1 cellular context compared by ENCODE assay signal in genomic region chr1:45348020-45348419, GRCh38.
TF ChIP-seq lines count a peak whose summit lies in the region.

No MANE protein-coding gene starts in this region.

TF ChIP-seq in H1, 55 proteins besides CTCF, POLR2A, EP300 and RAD21:
- 0 out of 2 replicates have a peak, but pooled peaks have one; percentile 23 for TF ChIP-seq POLR2AphosphoS5 (IDR thresholded peaks at IDR 0.05; ENCODE audit: low read depth, low read length)
- no peak for TF ChIP-seq NRF1 (IDR thresholded peaks at IDR 0.05; ENCODE audit: low read depth, low read length)
- no peak for TF ChIP-seq SUZ12 (IDR thresholded peaks at IDR 0.05; ENCODE audit: low read length)
- no peak for TF ChIP-seq BCL11A (IDR thresholded peaks at IDR 0.05; ENCODE audit: low read depth in 2 of 2, low read length in 2 of 2)
- TF ChIP-seq POU5F1 (IDR thresholded peaks at IDR 0.05; ENCODE audit: low read depth, low read length), result no peak
- TF ChIP-seq RFX5 (IDR thresholded peaks at IDR 0.05; ENCODE audit: borderline replicate concordance, low read depth, low read length), result no peak
